Comparison of ENCODE assay signal across 1 cellular context in the genomic region with DNA sequence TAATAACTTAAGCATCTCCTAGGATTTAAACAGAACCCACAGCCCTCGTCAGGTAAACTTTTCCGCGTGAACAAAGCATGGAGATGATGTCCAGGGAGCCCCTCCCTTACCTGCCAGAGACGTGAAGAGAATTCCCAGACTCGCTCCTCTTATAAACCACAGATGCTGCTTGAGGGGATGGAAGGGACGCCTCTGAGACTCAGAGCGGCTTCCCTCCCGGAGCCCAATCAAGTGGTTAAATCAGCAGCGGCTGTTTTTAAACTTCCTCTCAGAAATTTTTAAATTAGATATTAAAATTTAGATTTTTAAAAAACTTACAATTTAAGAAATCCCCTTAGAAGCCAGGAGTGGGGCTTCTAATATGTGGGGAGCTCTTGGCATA.
TF ChIP-seq lines count a peak whose summit lies in the region.

No MANE protein-coding gene starts in this region.

TF ChIP-seq in IMR-90, 13 proteins besides CTCF, POLR2A, EP300 and RAD21 (continued from another document):
- TF ChIP-seq, protein P1, sequence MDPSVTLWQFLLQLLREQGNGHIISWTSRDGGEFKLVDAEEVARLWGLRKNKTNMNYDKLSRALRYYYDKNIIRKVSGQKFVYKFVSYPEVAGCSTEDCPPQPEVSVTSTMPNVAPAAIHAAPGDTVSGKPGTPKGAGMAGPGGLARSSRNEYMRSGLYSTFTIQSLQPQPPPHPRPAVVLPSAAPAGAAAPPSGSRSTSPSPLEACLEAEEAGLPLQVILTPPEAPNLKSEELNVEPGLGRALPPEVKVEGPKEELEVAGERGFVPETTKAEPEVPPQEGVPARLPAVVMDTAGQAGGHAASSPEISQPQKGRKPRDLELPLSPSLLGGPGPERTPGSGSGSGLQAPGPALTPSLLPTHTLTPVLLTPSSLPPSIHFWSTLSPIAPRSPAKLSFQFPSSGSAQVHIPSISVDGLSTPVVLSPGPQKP (IDR thresholded peaks at IDR 0.05; ENCODE audit: borderline replicate concordance, low read depth, low read length), result no peak
- no peak for TF ChIP-seq MAZ (IDR thresholded peaks at IDR 0.05; ENCODE audit: borderline replicate concordance, low read depth, low read length)
- no peak for TF ChIP-seq NFE2L2 (IDR thresholded peaks at IDR 0.05; ENCODE audit: low read depth, low read length)
TF ChIP-seq in IMR-90: peak in this region for 0.
